In the genomic region with DNA sequence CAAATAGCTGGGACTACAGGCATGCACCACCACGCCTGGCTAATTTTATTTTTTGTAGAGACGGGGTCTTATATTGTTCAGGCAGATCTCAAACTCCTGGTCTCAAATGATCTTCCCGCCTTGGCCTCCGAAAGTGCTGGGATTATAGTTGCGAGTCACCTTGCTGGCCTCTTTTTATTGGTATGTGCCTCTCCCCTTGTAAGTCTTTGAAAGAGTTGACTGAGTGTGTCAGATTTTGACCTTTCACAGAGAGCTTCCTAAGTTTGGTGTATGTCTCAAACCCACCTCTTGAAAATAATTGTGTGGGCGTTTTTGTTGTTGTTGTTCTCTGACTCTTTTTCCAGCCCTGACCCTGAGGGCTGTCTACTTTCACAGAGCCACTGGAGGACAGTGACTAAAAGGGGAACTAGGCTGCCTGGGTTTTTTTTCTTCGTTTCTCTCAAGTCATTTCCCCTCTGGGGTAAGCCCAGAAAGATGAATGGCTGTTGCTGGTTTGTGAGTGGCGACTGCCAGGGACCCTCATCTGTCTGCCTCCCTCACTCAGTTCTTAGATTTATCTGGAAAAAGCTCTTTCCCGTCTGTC, we compare ENCODE assay signal across 8 cellular contexts.
DNase-seq lines count a peak whose midpoint lies in the region; ATAC-seq and TF ChIP-seq lines count a peak whose summit lies in the region.

No MANE protein-coding gene starts in this region.

- H3K27me3 ChIP-seq in left ventricle myocardium inferior (ENCODE audit: low read depth): no peaks in the 10 kb centered on the region

- no peak overlapping the region for H3K4me3 ChIP-seq in left ventricle myocardium inferior

- TF ChIP-seq CTCF in left ventricle myocardium inferior (IDR thresholded peaks at IDR 0.05; ENCODE audit: borderline replicate concordance): no peak

- ATAC-seq in GM19463 (IDR thresholded peaks at IDR 0.05; ENCODE audit: unreplicated experiment) (peak; percentile 72), HG03521 (IDR thresholded peaks at IDR 0.05; ENCODE audit: unreplicated experiment) (peak; percentile 69), HG03097 (IDR thresholded peaks at IDR 0.05; ENCODE audit: low FRiP score, unreplicated experiment) (no peak), GM19397 (IDR thresholded peaks at IDR 0.05; ENCODE audit: unreplicated experiment) (no peak)

- peaks cover 8% of the 10 kb centered on the region for H3K9me3 ChIP-seq in left ventricle myocardium inferior (replicated peaks)

- H3K36me3 ChIP-seq in left ventricle myocardium inferior: no peaks in the 10 kb centered on the region

- peaks cover 44% of the 10 kb centered on the region for H3K4me1 ChIP-seq in left ventricle myocardium inferior

- intact Hi-C loops in left ventricle myocardium inferior (cut with micrococcal nuclease): no loop called here

- H3K27ac ChIP-seq in left ventricle myocardium inferior (replicated peaks): peak overlapping the region; percentile 70

- peak; percentile 86 for DNase-seq in CD1c-positive myeloid dendritic cell (ENCODE audit: extremely low spot score)
- no peak for DNase-seq in left ventricle myocardium inferior
- no peak for DNase-seq in HPDE6-E6E7 (ENCODE audit: extremely low spot score)
- no peak for DNase-seq in GM19240 (ENCODE audit: insufficient read length, low spot score)

Comparison
In these comparisons a context has a peak if more than half of its experiments do, and no peak if none do; other contexts are left out.
1. ATAC-seq: peak in GM19463 (single experiment) and HG03521 (single experiment); none in HG03097 (single experiment) and GM19397 (single experiment).